Comparison of ENCODE assay signal across 30 cellular contexts in genomic region chr9:73118297-73118696, GRCh38. TPM values are rescaled to one million over a fixed set of nuclear protein-coding genes. Genes with fewer than 3 reads are reported as not detected.
DNase-seq lines count a peak whose midpoint lies in the region; ATAC-seq, FAIRE-seq and TF ChIP-seq lines count a peak whose summit lies in the region.
"Had no signal": no experiment of that assay in that cellular context is flagged by ENCODE, and none has a peak within 500 bp of the region (broad histone marks: within the 10 kb centered on the region; RNA-seq: fewer than 3 reads in every experiment).

No MANE protein-coding gene starts in this region.

- H3K27ac ChIP-seq in PC-9 (peak overlapping the region; percentile 88), endothelial cell of umbilical vein (ENCODE audit: insufficient read depth, low read depth, low read length) (peak overlapping the region; percentile 52), osteoblast (ENCODE audit: low read depth, low read length) (peak overlapping the region; percentile 78), hepatocyte (no peak overlapping the region)
- H3K27ac ChIP-seq: colonic mucosa, left lung, neutrophil, prostate gland, sigmoid colon, suprapubic skin had no signal

- no peak overlapping the region for H3K4me3 ChIP-seq in PC-9
- H3K4me3 ChIP-seq in endothelial cell of umbilical vein (replicated peaks in 1 of 3; ENCODE audit: insufficient read depth in 1 of 3, low read depth in 1 of 3, low read length in 3 of 3) = no peak overlapping the region
- no peak overlapping the region for H3K4me3 ChIP-seq in osteoblast (ENCODE audit: insufficient read depth, low read length)
- no peak overlapping the region for H3K4me3 ChIP-seq in hepatocyte
- H3K4me3 ChIP-seq: colonic mucosa, left lung, prostate gland, sigmoid colon, suprapubic skin had no signal

- H3K4me1 ChIP-seq in PC-9 (replicated peaks; ENCODE audit: insufficient read depth) (peaks cover 30% of the 10 kb centered on the region), endothelial cell of umbilical vein (ENCODE audit: control insufficient read depth, extremely low read depth, insufficient read depth, low read length) (peaks cover 27% of the 10 kb centered on the region), osteoblast (ENCODE audit: insufficient read depth, low read length) (peaks cover 26% of the 10 kb centered on the region), hepatocyte (ENCODE audit: insufficient read depth) (no peaks in the 10 kb centered on the region)
- H3K4me1 ChIP-seq: colonic mucosa, left lung had no signal

- peak overlapping the region; percentile 18 for H3K9ac ChIP-seq in endothelial cell of umbilical vein (replicated peaks; ENCODE audit: extremely low read depth, insufficient read depth, low read length)

- H3K79me2 ChIP-seq in PC-9 (ENCODE audit: low read depth) (no peaks in the 10 kb centered on the region), endothelial cell of umbilical vein (ENCODE audit: control insufficient read depth, insufficient read depth, low read length) (no peaks in the 10 kb centered on the region), osteoblast (ENCODE audit: insufficient read depth, low read length) (no peaks in the 10 kb centered on the region), hepatocyte (no peaks in the 10 kb centered on the region)

- no peaks in the 10 kb centered on the region for H3K9me2 ChIP-seq in PC-9 (ENCODE audit: insufficient read depth)
- no peaks in the 10 kb centered on the region for H3K9me2 ChIP-seq in hepatocyte (replicated peaks; ENCODE audit: insufficient read depth)

- no peaks in the 10 kb centered on the region for H3K9me1 ChIP-seq in endothelial cell of umbilical vein (replicated peaks; ENCODE audit: control insufficient read depth, extremely low read depth, insufficient read depth, low read length)

- FAIRE-seq in endothelial cell of umbilical vein (lab: Jason Lieb, UNC) = no peak
- FAIRE-seq: G401.6 had no signal

- CTCF ChIA-PET in PC-9 (lab: Charles Lee) (no interaction called here), endothelial cell of umbilical vein (lab: Charles Lee) (interaction anchor here (0.6 to 7.3 kb wide), 5 partner anchors 11 to 62 kb away, joined by 3 to 48 read pairs (median 4); no protein-coding TSS in a partner anchor)

- BruUV-seq in PC-9 (replicated peaks; lab: Mats Ljungman, UMichigan) (no TSS peak), endothelial cell of umbilical vein (replicated peaks; lab: Mats Ljungman, UMichigan) (no TSS peak)

- no peak for TF ChIP-seq CTCF in PC-9 (conservative IDR thresholded peaks at IDR 0.05)
- TF ChIP-seq CTCF in endothelial cell of umbilical vein (IDR thresholded peaks at IDR 0.05; ENCODE audit: extremely low read depth in 1 of 2, insufficient read depth in 1 of 2, low read depth in 1 of 2, low read length in 2 of 2) = no peak
- TF ChIP-seq CTCF in osteoblast (IDR thresholded peaks at IDR 0.05; ENCODE audit: extremely low read depth, low read depth, low read length) = no peak
- no peak for TF ChIP-seq CTCF in hepatocyte (IDR thresholded peaks at IDR 0.05; ENCODE audit: poor library complexity)

- H3K4me2 ChIP-seq in PC-9 (peak overlapping the region; percentile 1; the same call in 1 of the 2 replicates), endothelial cell of umbilical vein (ENCODE audit: insufficient read depth, low read length) (peak overlapping the region; percentile 47), osteoblast (ENCODE audit: insufficient read depth, low read length) (no peak overlapping the region), hepatocyte (no peak overlapping the region)

- no peaks in the 10 kb centered on the region for H4K20me1 ChIP-seq in PC-9 (ENCODE audit: insufficient read depth)
- no peaks in the 10 kb centered on the region for H4K20me1 ChIP-seq in endothelial cell of umbilical vein (replicated peaks; ENCODE audit: control insufficient read depth, extremely low read depth, insufficient read depth, low read length)
- H4K20me1 ChIP-seq in osteoblast (ENCODE audit: insufficient read depth, low read length) = no peaks in the 10 kb centered on the region
- no peaks in the 10 kb centered on the region for H4K20me1 ChIP-seq in hepatocyte (ENCODE audit: insufficient read depth, poor library complexity, severe bottlenecking)

- H3K27me3 ChIP-seq in PC-9 (ENCODE audit: insufficient read depth, low read depth) = no peaks in the 10 kb centered on the region
- H3K27me3 ChIP-seq in endothelial cell of umbilical vein (ENCODE audit: control insufficient read depth in 2 of 2, insufficient read depth in 2 of 2, low read length in 2 of 2) = no peaks in the 10 kb centered on the region
- no peaks in the 10 kb centered on the region for H3K27me3 ChIP-seq in osteoblast (ENCODE audit: insufficient read depth, low read length)
- no peaks in the 10 kb centered on the region for H3K27me3 ChIP-seq in hepatocyte
- H3K27me3 ChIP-seq: colonic mucosa, left lung, neutrophil, sigmoid colon, suprapubic skin had no signal

- no peak overlapping the region for H2AFZ ChIP-seq in PC-9
- no peak overlapping the region for H2AFZ ChIP-seq in endothelial cell of umbilical vein (ENCODE audit: low read depth, low read length)
- H2AFZ ChIP-seq in osteoblast (ENCODE audit: low read length) = no peak overlapping the region
- H2AFZ ChIP-seq in hepatocyte = no peak overlapping the region

- no peaks in the 10 kb centered on the region for H3K36me3 ChIP-seq in PC-9 (ENCODE audit: low read depth)
- H3K36me3 ChIP-seq in endothelial cell of umbilical vein (ENCODE audit: control insufficient read depth in 2 of 2, extremely low read depth in 1 of 2, insufficient read depth in 2 of 2, low read length in 2 of 2) = no peaks in the 10 kb centered on the region
- H3K36me3 ChIP-seq in osteoblast (ENCODE audit: insufficient read depth, low read length) = no peaks in the 10 kb centered on the region
- no peaks in the 10 kb centered on the region for H3K36me3 ChIP-seq in hepatocyte (replicated peaks; ENCODE audit: insufficient read depth, low read depth)
- H3K36me3 ChIP-seq: colonic mucosa, left lung, neutrophil, prostate gland, sigmoid colon, suprapubic skin had no signal

- DNase-seq in ELR (ENCODE audit: low read depth) (peak; percentile 70), PC-9 (no peak), endothelial cell of umbilical vein (ENCODE audit: low read depth, low spot score) (peak; percentile 39), osteoblast (ENCODE audit: insufficient read length, low spot score, missing footprints) (peak; percentile 31), hepatocyte (ENCODE audit: low spot score) (no peak), COLO829 (ENCODE audit: low spot score) (no peak)
- DNase-seq: activated CD4-positive, alpha-beta T cell treated with anti-CD3 and anti-CD28 coated beads, Interleukin-2, amount 10 ng/mL, durations not matched to agents 7 days and 5 days; activated naive CD4-positive, alpha-beta T cell treated with Interleukin-2 at 50 U/mL for 16 hours; activated T-cell treated with anti-CD3 and anti-CD28 coated beads, Interleukin-2, amount 50 U/mL, for 4 hours; CD4-positive, CD25-positive, alpha-beta regulatory T cell; colonic mucosa; effector memory CD8-positive, alpha-beta T cell; hypothalamus; immature natural killer cell; KBM-7; left lung; MM.1S; naive B cell; NCI-H1436; NCI-H446 treated with DMSO at 0.1 percent for 48 hours; SHP77 treated with DMSO at 0.1 percent for 48 hours; sigmoid colon; stimulated activated naive B cell treated with anti-CD40 and anti-IgM and Interleukin-4, amounts not matched to agents 10 μg/mL and 1 μg/mL and 100 μg/mL, for 72 hours; T1000 had no signal

- POLR2A ChIA-PET in PC-9 (lab: Charles Lee; ENCODE audit: unreplicated experiment) (no interaction called here), endothelial cell of umbilical vein (lab: Charles Lee) (no interaction called here)

- no peak for ATAC-seq in GM21360 (IDR thresholded peaks at IDR 0.05; ENCODE audit: unreplicated experiment)
- ATAC-seq: activated T-cell treated with anti-CD3 and anti-CD28 coated beads, Interleukin-2, amount 50 U/mL, for 4 hours; effector memory CD8-positive, alpha-beta T cell; stimulated activated naive B cell treated with anti-CD40 and anti-IgM and Interleukin-4, amounts not matched to agents 10 μg/mL and 1 μg/mL and 100 μg/mL, for 72 hours; WTC11 had no signal

- dilution Hi-C loops in endothelial cell of umbilical vein (cut with MboI; ENCODE audit: extremely low pct_ligation_motif_present, low sequenced_read_pairs) = no loop called here

- TF ChIP-seq POLR2A in endothelial cell of umbilical vein (IDR thresholded peaks at IDR 0.05; ENCODE audit: low read depth, low read length) = no peak

- H3K9me3 ChIP-seq in PC-9 (ENCODE audit: insufficient read depth, low read depth) (peaks cover 16% of the 10 kb centered on the region), endothelial cell of umbilical vein (replicated peaks; ENCODE audit: control insufficient read depth, insufficient read depth, low read length) (no peaks in the 10 kb centered on the region), osteoblast (ENCODE audit: low read depth, low read length) (no peaks in the 10 kb centered on the region), hepatocyte (ENCODE audit: low read depth) (no peaks in the 10 kb centered on the region)
- H3K9me3 ChIP-seq: colonic mucosa, left lung, neutrophil, prostate gland, sigmoid colon, suprapubic skin had no signal

- intact Hi-C loops in PC-9 (cut with micrococcal nuclease; ENCODE audit: unreplicated experiment) = no loop called here
- intact Hi-C loops in endothelial cell of umbilical vein (cut with micrococcal nuclease) = no loop called here

- H3F3A ChIP-seq in PC-9 (ENCODE audit: insufficient read depth, low read depth) = no peaks in the 10 kb centered on the region

TF ChIP-seq in endothelial cell of umbilical vein, 7 proteins besides CTCF, POLR2A, EP300 and RAD21 (continues in another document):
- TF ChIP-seq JUN (IDR thresholded peaks at IDR 0.05; ENCODE audit: borderline replicate concordance, insufficient read depth, insufficient read length, low read depth) = no peak
- no peak for TF ChIP-seq GATA2 (IDR thresholded peaks at IDR 0.05; ENCODE audit: insufficient read depth, insufficient read length, low read depth, low read length)
- no peak for TF ChIP-seq EZH2 (IDR thresholded peaks at IDR 0.05; ENCODE audit: borderline replicate concordance, low read depth, low read length, severe bottlenecking)

RNA-seq across cellular contexts. Expression of gene ANXA1, which starts 33.4 kb away (rescaled TPM):
- 653 and 753 TPM in 2 replicates for total RNA-seq in PC-9 (2021)
- 525 and 578 TPM in 2 replicates for total RNA-seq in endothelial cell of umbilical vein
- 313 and 403 TPM in 2 replicates for polyA plus RNA-seq in endothelial cell of umbilical vein
- polyA plus RNA-seq in endothelial cell of umbilical vein (2011; cell fraction: cytosol; rRNA removed) = 739 and 850 TPM in 2 replicates
- 853 and 889 TPM in 2 replicates for polyA plus RNA-seq in endothelial cell of umbilical vein (2011; cell fraction: nucleus; rRNA removed)
- 651 and 824 TPM in 2 replicates for polyA plus RNA-seq in endothelial cell of umbilical vein (2012)
- 346 and 389 TPM in 2 replicates for polyA minus RNA-seq in endothelial cell of umbilical vein
- 99.6 TPM for polyA minus RNA-seq in endothelial cell of umbilical vein (2011; cell fraction: cytosol; rRNA and poly(A)+ RNA removed)
- 497 and 541 TPM in 2 replicates for polyA minus RNA-seq in endothelial cell of umbilical vein (2011; cell fraction: nucleus; rRNA and poly(A)+ RNA removed)
- 803 and 816 TPM in 2 replicates for total RNA-seq in osteoblast
- 245 and 279 TPM in 2 replicates for total RNA-seq in hepatocyte
- 254 and 337 TPM in 2 replicates for polyA plus RNA-seq in hepatocyte

Comparison
In these comparisons a context has a peak if more than half of its experiments do, and no peak if none do; other contexts are left out.
1. DNase-seq: peak in ELR (single experiment), endothelial cell of umbilical vein (single experiment) and osteoblast (single experiment); none in PC-9 (0 of 2), hepatocyte (single experiment) and COLO829 (single experiment).
2. H3K4me2 ChIP-seq: peak in PC-9 (single experiment) and endothelial cell of umbilical vein (single experiment); none in osteoblast (single experiment) and hepatocyte (single experiment).